In the genomic region with DNA sequence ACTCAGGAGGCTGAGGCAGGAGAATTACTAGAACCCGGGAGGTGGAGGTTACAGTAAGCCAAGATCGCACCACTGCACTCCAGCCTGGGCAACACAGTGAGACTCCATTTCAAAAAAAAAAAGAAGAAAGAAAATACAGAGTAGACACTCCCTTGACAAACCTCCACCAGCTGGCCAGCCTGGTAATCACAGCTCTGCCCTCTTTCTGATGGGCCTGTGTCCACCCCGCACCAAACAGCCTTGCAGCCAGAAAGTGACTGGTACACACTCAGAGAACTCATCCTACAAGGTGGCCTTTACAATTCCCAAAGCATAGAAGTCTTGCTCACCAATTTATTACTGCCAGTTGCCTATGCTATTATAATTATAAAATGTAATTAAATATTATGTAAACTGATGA, we compare ENCODE assay signal across 23 cellular contexts.
DNase-seq lines count a peak whose midpoint lies in the region; ATAC-seq and TF ChIP-seq lines count a peak whose summit lies in the region.
"Had no signal": no experiment of that assay in that cellular context is flagged by ENCODE, and none has a peak within 500 bp of the region (broad histone marks: within the 10 kb centered on the region; RNA-seq: fewer than 3 reads in every experiment).

No MANE protein-coding gene starts in this region.

- peak overlapping the region; percentile 71 for H4K91ac ChIP-seq in trophoblast cell (ENCODE audit: low read depth, low read length)

- H3K27me3 ChIP-seq in trophoblast cell (ENCODE audit: insufficient read depth, low read length) (no peaks in the 10 kb centered on the region), hepatocyte (no peaks in the 10 kb centered on the region)
- H3K27me3 ChIP-seq: SJCRH30 had no signal

- no peak overlapping the region for H3K18ac ChIP-seq in trophoblast cell (ENCODE audit: low read length)

- H2BK12ac ChIP-seq in trophoblast cell (ENCODE audit: low read length), result peak overlapping the region; percentile 42

- no peaks in the 10 kb centered on the region for H4K20me1 ChIP-seq in hepatocyte (ENCODE audit: insufficient read depth, poor library complexity, severe bottlenecking)

- no peak overlapping the region for H2BK5ac ChIP-seq in trophoblast cell (ENCODE audit: low read depth, low read length, poor library complexity)

- H3K4me1 ChIP-seq in trophoblast cell (ENCODE audit: control insufficient read depth in 1 of 2, insufficient read depth in 2 of 2, low read length in 2 of 2), result peaks cover 4 to 7% of the 10 kb centered on the region in 2 experiments
- no peaks in the 10 kb centered on the region for H3K4me1 ChIP-seq in hepatocyte (ENCODE audit: insufficient read depth)
- H3K4me1 ChIP-seq: SJCRH30 had no signal

- ATAC-seq in GM21717 (IDR thresholded peaks at IDR 0.05; ENCODE audit: unreplicated experiment), result no peak
- ATAC-seq in HG03025 (IDR thresholded peaks at IDR 0.05; ENCODE audit: low FRiP score, unreplicated experiment), result no peak
- ATAC-seq: CD8-positive, alpha-beta T cell; Right ventricle myocardium inferior had no signal

- no peaks in the 10 kb centered on the region for H3K79me2 ChIP-seq in trophoblast cell (ENCODE audit: control insufficient read depth, insufficient read depth, low read length, poor library complexity)
- H3K79me2 ChIP-seq in hepatocyte, result peaks cover 56% of the 10 kb centered on the region

- H3K9ac ChIP-seq in trophoblast cell (ENCODE audit: low read length), result no peak overlapping the region

- no peak overlapping the region for H3K4me2 ChIP-seq in trophoblast cell (ENCODE audit: low read length)
- H3K4me2 ChIP-seq in hepatocyte, result no peak overlapping the region

- no peak overlapping the region for H3K23ac ChIP-seq in trophoblast cell (ENCODE audit: low read length)

- H3K36me3 ChIP-seq in trophoblast cell (ENCODE audit: control insufficient read depth in 1 of 2, insufficient read depth in 2 of 2, low read length in 2 of 2), result no peaks in the 10 kb centered on the region
- H3K36me3 ChIP-seq in hepatocyte (replicated peaks; ENCODE audit: insufficient read depth, low read depth), result no peaks in the 10 kb centered on the region
- H3K36me3 ChIP-seq: SJCRH30 had no signal

- DNase-seq in islet precursor cell, result peak; percentile 49
- no peak for DNase-seq in trophoblast cell
- no peak for DNase-seq in hepatocyte (ENCODE audit: low spot score)
- no peak for DNase-seq in COR-L47 (lab: John Stamatoyannopoulos, UW)
- DNase-seq: Calu3; CD8-positive, alpha-beta T cell; DMS153; DND-41; KBM-7; MV-4-11; NCI-H1105; NCI-H1436 treated with DMSO at 0.1 percent for 48 hours; NCI-H187 treated with DMSO at 0.1 percent for 48 hours; NCI-H524; NCI-H82; NK-92 treated with Interleukin-12 subunit alpha and Interleukin-12 subunit beta, amount 100 ng/mL, for 24 hours; PC-3; SJCRH30 had no signal

- H4K8ac ChIP-seq in trophoblast cell (ENCODE audit: low read depth, low read length), result no peak overlapping the region

- H3K79me1 ChIP-seq in trophoblast cell (ENCODE audit: low read length), result peaks cover 3% of the 10 kb centered on the region

- TF ChIP-seq CTCF in hepatocyte (IDR thresholded peaks at IDR 0.05; ENCODE audit: poor library complexity), result no peak

- H3K4me3 ChIP-seq in trophoblast cell (ENCODE audit: low read depth, low read length) (no peak overlapping the region), hepatocyte (no peak overlapping the region)
- H3K4me3 ChIP-seq: SJCRH30 had no signal

- H2BK120ac ChIP-seq in trophoblast cell (ENCODE audit: insufficient read depth, low read length, poor library complexity), result no peak overlapping the region

- H2AFZ ChIP-seq in trophoblast cell (ENCODE audit: insufficient read depth, low read length, poor library complexity), result no peak overlapping the region
- no peak overlapping the region for H2AFZ ChIP-seq in hepatocyte

- H3K27ac ChIP-seq in angular gyrus (ENCODE audit: low read depth, low read length), result peak overlapping the region; percentile 62
- no peak overlapping the region for H3K27ac ChIP-seq in trophoblast cell (ENCODE audit: low read depth, low read length)
- H3K27ac ChIP-seq in hepatocyte, result no peak overlapping the region
- H3K27ac ChIP-seq: C4-2B, SJCRH30 had no signal

- no peak overlapping the region for H2AK5ac ChIP-seq in trophoblast cell (ENCODE audit: low read length)

- no peak overlapping the region for H4K12ac ChIP-seq in trophoblast cell (ENCODE audit: low read depth, low read length)

- H3K9me3 ChIP-seq in trophoblast cell (ENCODE audit: insufficient read depth, low read depth, low read length) (no peaks in the 10 kb centered on the region), hepatocyte (ENCODE audit: low read depth) (no peaks in the 10 kb centered on the region)
- H3K9me3 ChIP-seq: SJCRH30 had no signal

- no peak overlapping the region for H3K14ac ChIP-seq in trophoblast cell (ENCODE audit: low read length)

- WGBS in trophoblast cell (ENCODE audit: extremely low coverage, insufficient coverage, insufficient read length), result no CpG with 5 or more reads among the region's 3 CpGs
- WGBS in hepatocyte (ENCODE audit: low lambda C conversion rate, missing lambda C conversion rate), result 98% methylated on average over 3 of the region's 3 CpGs

- peak overlapping the region; percentile 85 for H3K4ac ChIP-seq in trophoblast cell (ENCODE audit: low read depth, low read length)

- no peaks in the 10 kb centered on the region for H3K9me2 ChIP-seq in hepatocyte (replicated peaks; ENCODE audit: insufficient read depth)
